In genomic region chr3:169764453-169765280, GRCh38 we compare ENCODE assay signal across 8 cellular contexts. TPM values are rescaled to one million over a fixed set of nuclear protein-coding genes. Genes with fewer than 3 reads are reported as not detected.
DNase-seq lines count a peak whose midpoint lies in the region; ATAC-seq and TF ChIP-seq lines count a peak whose summit lies in the region.

TSS of gene TERC (minus strand) at chr3:169765060.

- WGBS in right lobe of liver (ENCODE audit: insufficient coverage, low coverage, low lambda C conversion rate, missing lambda C conversion rate), result 0% methylated on average over 32 of the region's 77 CpGs

- peaks cover under 1 to 25% (median 15%) of the 10 kb centered on the region in 10 experiments; a peak in 19 of 20 replicates for H3K4me1 ChIP-seq in BLaER1 treated with 17β-estradiol and CSF1 and Interleukin-3, amounts not matched to agents 10 nM and 100 nM
- H3K4me1 ChIP-seq in duodenal mucosa (ENCODE audit: control insufficient read depth in 1 of 2, insufficient read depth in 2 of 2, low read length in 2 of 2) (peaks cover 0 to 8% of the 10 kb centered on the region in 2 donors), right lobe of liver (no peaks in the 10 kb centered on the region)

- no peaks in the 10 kb centered on the region for H4K20me1 ChIP-seq in BLaER1 treated with 17β-estradiol and CSF1 and Interleukin-3, amounts not matched to agents 10 nM and 100 nM

- peaks cover 9% of the 10 kb centered on the region for H3K36me3 Mint-ChIP-seq in activated CD8-positive, alpha-beta T cell treated with anti-CD3 and anti-CD28 coated beads for 36 hours (ENCODE audit: low read depth)

- peaks cover 0 to 32% (median 14%) of the 10 kb centered on the region in 11 experiments; a peak in 14 of 22 replicates for H3K27me3 ChIP-seq in BLaER1 treated with 17β-estradiol and CSF1 and Interleukin-3, amounts not matched to agents 10 nM and 100 nM
- H3K27me3 ChIP-seq in duodenal mucosa (ENCODE audit: control insufficient read depth in 1 of 2, insufficient read depth in 2 of 2, low read length in 2 of 2) (no peaks in the 10 kb centered on the region), right lobe of liver (no peaks in the 10 kb centered on the region)

- DNase-seq in GM19240 (ENCODE audit: insufficient read length, low spot score) (peak; percentile 51), NCI-H748 (lab: John Stamatoyannopoulos, UW; ENCODE audit: unreplicated experiment) (peak; percentile 94), right lobe of liver (peak; percentile 93 to 95 (median 95))
- peak; percentile 96 for DNase-seq in activated CD8-positive, alpha-beta T cell treated with anti-CD3 and anti-CD28 coated beads for 36 hours
- peak; percentile 86 to 92 for DNase-seq in stimulated activated CD4-positive, alpha-beta T cell treated with anti-CD3 and anti-CD28 coated beads, Interleukin-4, amount 100 ng/mL, for 4 hours

- peak within 1 kb of the TSS; percentile 81 to 95 (median 89) for H3K4me2 ChIP-seq in BLaER1 treated with 17β-estradiol and CSF1 and Interleukin-3, amounts not matched to agents 10 nM and 100 nM

- no peaks in the 10 kb centered on the region for H3K36me3 ChIP-seq in BLaER1 treated with 17β-estradiol and CSF1 and Interleukin-3, amounts not matched to agents 10 nM and 100 nM
- no peaks in the 10 kb centered on the region for H3K36me3 ChIP-seq in duodenal mucosa (ENCODE audit: control insufficient read depth in 1 of 2, insufficient read depth in 2 of 2, low read length in 2 of 2)
- H3K36me3 ChIP-seq in right lobe of liver, result no peaks in the 10 kb centered on the region

- H3K27ac ChIP-seq in BLaER1 treated with 17β-estradiol and CSF1 and Interleukin-3, amounts not matched to agents 10 nM and 100 nM, result peak within 1 kb of the TSS; percentile 85 to 98 (median 92)
- peak within 1 kb of the TSS; percentile 95 for H3K27ac ChIP-seq in duodenal mucosa (ENCODE audit: low read depth, low read length)
- H3K27ac ChIP-seq in right lobe of liver, result peak within 1 kb of the TSS; percentile 93 to 94 (median 93)

- H3K9me3 Mint-ChIP-seq in activated CD8-positive, alpha-beta T cell treated with anti-CD3 and anti-CD28 coated beads for 36 hours, result peaks cover 2% of the 10 kb centered on the region

- no peak for TF ChIP-seq CTCF in activated CD8-positive, alpha-beta T cell treated with anti-CD3 and anti-CD28 coated beads for 36 hours (IDR thresholded peaks at IDR 0.05)
- no peak for TF ChIP-seq CTCF in right lobe of liver (IDR thresholded peaks at IDR 0.05)

- peaks cover 24% of the 10 kb centered on the region for H3K4me1 Mint-ChIP-seq in activated CD8-positive, alpha-beta T cell treated with anti-CD3 and anti-CD28 coated beads for 36 hours (ENCODE audit: low read depth)

- no peaks in the 10 kb centered on the region for H3K27me3 Mint-ChIP-seq in activated CD8-positive, alpha-beta T cell treated with anti-CD3 and anti-CD28 coated beads for 36 hours

- peak within 1 kb of the TSS; percentile 96 for H3K4me3 Mint-ChIP-seq in activated CD8-positive, alpha-beta T cell treated with anti-CD3 and anti-CD28 coated beads for 36 hours

- intact Hi-C loops in activated CD8-positive, alpha-beta T cell treated with anti-CD3 and anti-CD28 coated beads for 36 hours (cut with micrococcal nuclease), result loop anchor here (5.0 kb wide), 1 partner anchor 203 kb away; the partner anchor contains the start of gene SEC62
- intact Hi-C loops in right lobe of liver (cut with DNase I), result no loop called here

- peak; percentile 99 for TF ChIP-seq POLR2A in right lobe of liver (IDR thresholded peaks at IDR 0.05)

- CTCF ChIA-PET in activated CD8-positive, alpha-beta T cell treated with anti-CD3 and anti-CD28 coated beads for 36 hours (lab: Charles Lee), result interaction anchor here (1.2 to 2.5 kb wide), 3 partner anchors 8 to 98 kb away, joined by 3 to 20 read pairs (median 9); partner anchors contain the start of gene MYNN

- H3K4me3 ChIP-seq in BLaER1 treated with 17β-estradiol and CSF1 and Interleukin-3, amounts not matched to agents 10 nM and 100 nM, result peak within 1 kb of the TSS; percentile 65 to 81 (median 74)
- peak within 1 kb of the TSS; percentile 87 to 91 for H3K4me3 ChIP-seq in duodenal mucosa (ENCODE audit: low read depth in 1 of 2, low read length in 2 of 2)
- peak within 1 kb of the TSS; percentile 67 to 90 (median 69) for H3K4me3 ChIP-seq in right lobe of liver

- H3K9ac ChIP-seq in BLaER1 treated with 17β-estradiol and CSF1 and Interleukin-3, amounts not matched to agents 10 nM and 100 nM, result peak within 1 kb of the TSS; percentile 85 to 95 (median 91)
- H3K9ac ChIP-seq in duodenal mucosa (ENCODE audit: low read depth in 1 of 2, low read length in 2 of 2), result peak within 1 kb of the TSS; percentile 95 to 97

- peak within 1 kb of the TSS; percentile 99 for H3K27ac Mint-ChIP-seq in activated CD8-positive, alpha-beta T cell treated with anti-CD3 and anti-CD28 coated beads for 36 hours

- H3K9me3 ChIP-seq in BLaER1 treated with 17β-estradiol and CSF1 and Interleukin-3, amounts not matched to agents 10 nM and 100 nM (replicated peaks in 1 of 11), result peaks cover 0 to 23% (median 9%) of the 10 kb centered on the region in 11 experiments; a peak in 10 of 22 replicates
- H3K9me3 ChIP-seq in duodenal mucosa (ENCODE audit: control insufficient read depth in 1 of 2, low read length in 2 of 2) (no peaks in the 10 kb centered on the region), right lobe of liver (no peaks in the 10 kb centered on the region)

- ATAC-seq in HG03457 (IDR thresholded peaks at IDR 0.05; ENCODE audit: unreplicated experiment) (peak; percentile 79), right lobe of liver (peak; percentile 88 to 95 (median 92))
- ATAC-seq in activated CD8-positive, alpha-beta T cell treated with anti-CD3 and anti-CD28 coated beads for 36 hours, result peak; percentile 86

- POLR2A ChIA-PET in activated CD8-positive, alpha-beta T cell treated with anti-CD3 and anti-CD28 coated beads for 36 hours (lab: Charles Lee), result interaction anchor here (0.9 to 3.1 kb wide), 11 partner anchors 8 to 493 kb away, joined by 3 to 34 read pairs (median 4); partner anchors contain the start of genes MYNN and SEC62

RNA-seq across cellular contexts. Expression of gene TERC, which starts in this region (rescaled TPM):
- 10 to 100 TPM; 21.7 to 29.0 TPM for total RNA-seq in activated CD8-positive, alpha-beta T cell treated with anti-CD3 and anti-CD28 coated beads for 36 hours
- 100 to 1,000 TPM in 2 of 6 experiments, 1 to 10 TPM in 1, not detected in 3; 1.5 to 127 (median 119) TPM for total RNA-seq in right lobe of liver

Comparison
In these comparisons a context has a peak if more than half of its experiments do, and no peak if none do; other contexts are left out.
1. Peak in every context shown above with its lines: DNase-seq, ATAC-seq, H3K4me3 ChIP-seq and H3K27ac ChIP-seq.